Comparison of ENCODE assay signal across 8 cellular contexts in the genomic region with DNA sequence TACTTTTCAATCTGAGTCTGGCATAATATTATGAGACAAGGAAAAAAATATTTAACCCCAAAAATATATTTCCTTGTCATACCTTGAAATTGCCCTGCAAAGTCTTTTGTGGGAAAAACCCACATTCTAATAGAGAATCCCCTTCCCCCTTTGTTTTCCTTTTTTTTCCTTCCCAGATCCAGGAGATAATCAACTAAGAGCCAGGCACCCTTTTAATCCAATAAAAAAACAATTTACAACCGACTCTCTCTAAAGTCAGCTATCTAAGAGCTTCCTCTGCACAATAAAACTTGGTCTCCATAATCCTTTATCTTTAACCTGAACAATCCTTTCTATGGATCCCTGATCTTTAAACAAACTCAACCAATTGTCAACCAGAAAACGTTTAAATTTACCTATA.
DNase-seq lines count a peak whose midpoint lies in the region; ATAC-seq, FAIRE-seq and TF ChIP-seq lines count a peak whose summit lies in the region.
"Not testable (repeated sequence)": the region's sequence is repeated elsewhere in the genome, so short reads cannot be mapped to it uniquely, and the experiment has no call there.

No MANE protein-coding gene starts in this region.

- TF ChIP-seq RAD21 in SK-N-SH (IDR thresholded peaks at IDR 0.05; ENCODE audit: low read length): not testable (repeated sequence)

- not testable (repeated sequence) for H3F3A ChIP-seq in SK-N-SH (replicated peaks; ENCODE audit: insufficient read depth)

- H3K27ac Mint-ChIP-seq in astrocyte (ENCODE audit: unreplicated experiment): not testable (repeated sequence)
- H3K27ac Mint-ChIP-seq in endodermal cell: peak overlapping the region; percentile 74

- not testable (repeated sequence) for H3K4me2 ChIP-seq in SK-N-SH; astrocyte (ENCODE audit: low read length)

- TF ChIP-seq CTCF in SK-N-SH (IDR thresholded peaks at IDR 0.05); astrocyte (IDR thresholded peaks at IDR 0.05; ENCODE audit: insufficient read depth, low read depth, low read length); endodermal cell (conservative IDR thresholded peaks at IDR 0.05): not testable (repeated sequence)

- not testable (repeated sequence) for H3K79me2 ChIP-seq in SK-N-SH (ENCODE audit: insufficient read depth); astrocyte (ENCODE audit: insufficient read depth, low read length)

- not testable (repeated sequence) for H3K9ac ChIP-seq in SK-N-SH; astrocyte (ENCODE audit: low read length); endodermal cell (ENCODE audit: extremely low read depth, low read length, poor library complexity, severe bottlenecking)

- not testable (repeated sequence) for H3K27me3 Mint-ChIP-seq in astrocyte (ENCODE audit: low read depth, unreplicated experiment); endodermal cell (ENCODE audit: insufficient read depth)

- not testable (repeated sequence) for H3K4me1 ChIP-seq in SK-N-SH (ENCODE audit: control insufficient read depth in 1 of 2, insufficient read depth in 2 of 2, low read depth in 1 of 2, low read length in 1 of 2); astrocyte (ENCODE audit: insufficient read depth, low read length); endodermal cell (ENCODE audit: control insufficient read depth, insufficient read depth, low read length)

- not testable (repeated sequence) for H3K36me3 ChIP-seq in SK-N-SH (replicated peaks in 1 of 2; ENCODE audit: control insufficient read depth in 1 of 2, insufficient read depth in 2 of 2, low read length in 1 of 2); astrocyte (ENCODE audit: insufficient read depth, low read length); endodermal cell (ENCODE audit: control insufficient read depth, insufficient read depth, low read length)

- not testable (repeated sequence) for H3K4me3 Mint-ChIP-seq in astrocyte (ENCODE audit: unreplicated experiment); endodermal cell

- TF ChIP-seq EP300 in SK-N-SH (IDR thresholded peaks at IDR 0.05; ENCODE audit: borderline replicate concordance in 1 of 2, low read depth in 1 of 2, low read length in 1 of 2): not testable (repeated sequence)

- 7% methylated on average over 2 of the region's 2 CpGs for WGBS in SK-N-SH (ENCODE audit: low lambda C conversion rate)
- WGBS in endodermal cell (ENCODE audit: insufficient coverage in 1 of 2, insufficient read length in 1 of 2), 2 experiments: 22% methylated on average over 2 of the region's 2 CpGs; no CpG with 5 or more reads in 1 of the 2 experiments

- not testable (repeated sequence) for H2AFZ ChIP-seq in SK-N-SH (ENCODE audit: low read depth); astrocyte (ENCODE audit: low read depth, low read length)

- H3K9me3 ChIP-seq in SK-N-SH; astrocyte (ENCODE audit: insufficient read depth, low read depth, low read length): not testable (repeated sequence)
- peaks cover 18% of the 10 kb centered on the region for H3K9me3 ChIP-seq in endodermal cell (ENCODE audit: control insufficient read depth, low read length)

- not testable (repeated sequence) for H3K27ac ChIP-seq in SK-N-SH (ENCODE audit: low read depth in 2 of 2, low read length in 1 of 2); astrocyte (ENCODE audit: low read depth, low read length); endodermal cell (ENCODE audit: low read depth, low read length)

- not testable (repeated sequence) for H3K27me3 ChIP-seq in SK-N-SH (ENCODE audit: insufficient read depth); astrocyte (ENCODE audit: insufficient read depth, low read length); endodermal cell (ENCODE audit: control insufficient read depth, insufficient read depth, low read length, poor library complexity, severe bottlenecking)

- POLR2A ChIA-PET in SK-N-SH (lab: Yijun Ruan, JAX): not testable (repeated sequence)

- H3K4me1 Mint-ChIP-seq in astrocyte (ENCODE audit: low read depth, unreplicated experiment): not testable (repeated sequence)
- peaks cover 21% of the 10 kb centered on the region for H3K4me1 Mint-ChIP-seq in endodermal cell

- not testable (repeated sequence) for H3K4me3 ChIP-seq in SK-N-SH (ENCODE audit: low read depth in 2 of 2, low read length in 1 of 2); astrocyte (ENCODE audit: insufficient read depth, low read depth, low read length); endodermal cell (ENCODE audit: low read length)

- CTCF ChIA-PET in SK-N-SH (lab: Yijun Ruan, JAX): interaction anchor here (0.7 kb wide), 1 partner anchor 189 kb away, joined by 3 read pairs; no protein-coding TSS in a partner anchor

- FAIRE-seq in GM18507 (lab: Jason Lieb, UNC): peak; percentile 9
- FAIRE-seq in astrocyte (lab: Jason Lieb, UNC): peak; percentile 67

- H3K36me3 Mint-ChIP-seq in astrocyte (ENCODE audit: low read depth, unreplicated experiment); endodermal cell (ENCODE audit: low read depth): not testable (repeated sequence)

- ATAC-seq in SK-N-SH treated with all-trans-retinoic acid at 6 μM for 48 hours: not testable (repeated sequence)

- H3K9me2 ChIP-seq in SK-N-SH: not testable (repeated sequence)

- DNase-seq in GM18507 (ENCODE audit: extremely low spot score, insufficient read length, low read depth); SK-N-SH; astrocyte (ENCODE audit: low read depth); endodermal cell: not testable (repeated sequence)
- peak; percentile 84 for DNase-seq in NCI-H82 (lab: John Stamatoyannopoulos, UW)
- peak; percentile 78 for DNase-seq in NCI-H82 treated with DMSO at 0.1 percent for 48 hours (lab: John Stamatoyannopoulos, UW; ENCODE audit: unreplicated experiment)
- DNase-seq in SK-N-DZ (ENCODE audit: low spot score): peak; percentile 77

- not testable (repeated sequence) for H3K9me3 Mint-ChIP-seq in astrocyte (ENCODE audit: unreplicated experiment)
- peaks cover 88% of the 10 kb centered on the region for H3K9me3 Mint-ChIP-seq in endodermal cell

- not testable (repeated sequence) for H4K20me1 ChIP-seq in SK-N-SH (ENCODE audit: insufficient read depth); astrocyte (ENCODE audit: insufficient read depth, low read length)

TF ChIP-seq in SK-N-SH, 30 proteins besides CTCF, POLR2A, EP300 and RAD21:
- peak; percentile 37 for TF ChIP-seq GATA2 (CRISPR knock-in tag; IDR thresholded peaks at IDR 0.05)

TF ChIP-seq in SK-N-SH treated with all-trans-retinoic acid at 6 μM for 48 hours, 23 proteins besides CTCF, POLR2A, EP300 and RAD21:
- TF ChIP-seq TCF4 (CRISPR knock-in tag; IDR thresholded peaks at IDR 0.05; ENCODE audit: borderline replicate concordance) (peak; percentile 57; the same call in 1 of the 2 replicates), ISL1 (CRISPR knock-in tag; IDR thresholded peaks at IDR 0.05) (peak; percentile 66; the same call in 1 of the 2 replicates)
